ENCODE assay signal across 10 cellular contexts in genomic region chr18:48667276-48668254, GRCh38.
A peak's percentile ranks its signal among the peaks of the same experiment; 100 is the strongest.
DNase-seq lines count a peak whose midpoint lies in the region; ATAC-seq, FAIRE-seq and TF ChIP-seq lines count a peak whose summit lies in the region.
"Had no signal": no experiment of that assay in that cellular context is flagged by ENCODE, and none has a peak within 500 bp of the region (broad histone marks: within the 10 kb centered on the region; RNA-seq: fewer than 3 reads in every experiment).

No MANE protein-coding gene starts in this region.

- CTCF ChIA-PET in PC-9 (lab: Charles Lee): no interaction called here
- CTCF ChIA-PET in activated CD4-positive, alpha-beta memory T cell treated with anti-CD3 and anti-CD28 coated beads for 36 hours (lab: Charles Lee): interaction anchor here (0.9 to 1.8 kb wide), 2 partner anchors 191 to 213 kb away, joined by 3 to 12 read pairs; no protein-coding TSS in a partner anchor

- H3K4me2 ChIP-seq in PC-9: no peak overlapping the region
- H3K4me2 ChIP-seq in keratinocyte (ENCODE audit: control insufficient read depth, extremely low read depth, insufficient read depth, low read depth, low read length): no peak overlapping the region
- no peak overlapping the region for H3K4me2 ChIP-seq in neuronal stem cell (ENCODE audit: insufficient read depth, low read length, poor library complexity, severe bottlenecking)

- H3K9me3 Mint-ChIP-seq in activated CD4-positive, alpha-beta memory T cell treated with anti-CD3 and anti-CD28 coated beads for 36 hours: peaks cover 17% of the 10 kb centered on the region

- no peak overlapping the region for H2BK15ac ChIP-seq in neuronal stem cell (ENCODE audit: low read length)

- H3K18ac ChIP-seq in neuronal stem cell (ENCODE audit: low read length): no peak overlapping the region

- no peak overlapping the region for H4K91ac ChIP-seq in neuronal stem cell (ENCODE audit: low read depth, low read length, poor library complexity)

- no peaks in the 10 kb centered on the region for H3K9me2 ChIP-seq in PC-9 (ENCODE audit: insufficient read depth)

- peaks cover 4% of the 10 kb centered on the region for H3K79me1 ChIP-seq in neuronal stem cell (ENCODE audit: low read depth, low read length)

- H3K79me2 ChIP-seq in PC-9 (ENCODE audit: low read depth) (no peaks in the 10 kb centered on the region), keratinocyte (ENCODE audit: control insufficient read depth, insufficient read depth, low read length) (no peaks in the 10 kb centered on the region)

- peaks cover 15% of the 10 kb centered on the region for H3K36me3 Mint-ChIP-seq in activated CD4-positive, alpha-beta memory T cell treated with anti-CD3 and anti-CD28 coated beads for 36 hours

- H3K4me1 Mint-ChIP-seq in activated CD4-positive, alpha-beta memory T cell treated with anti-CD3 and anti-CD28 coated beads for 36 hours (ENCODE audit: low read depth): no peaks in the 10 kb centered on the region

- ATAC-seq in HG02588 (IDR thresholded peaks at IDR 0.05; ENCODE audit: unreplicated experiment) (peak; percentile 45), HG02938 (IDR thresholded peaks at IDR 0.05; ENCODE audit: unreplicated experiment) (no peak), HG03565 (IDR thresholded peaks at IDR 0.05; ENCODE audit: unreplicated experiment) (no peak)

- H3K4me1 ChIP-seq in PC-9 (replicated peaks; ENCODE audit: insufficient read depth) (peaks cover 16% of the 10 kb centered on the region), keratinocyte (ENCODE audit: control insufficient read depth, extremely low read depth, insufficient read depth, low read length) (peaks cover 4% of the 10 kb centered on the region), neuronal stem cell (ENCODE audit: control insufficient read depth in 2 of 2, insufficient read depth in 1 of 2, low read depth in 1 of 2, low read length in 2 of 2) (peaks cover 2 to 4% of the 10 kb centered on the region in 2 donors)
- H3K4me1 ChIP-seq: ascending aorta had no signal

- DNase-seq in DMS153 (lab: John Stamatoyannopoulos, UW): peak; percentile 29
- peak in 1 of 2 experiments; percentile 44 for DNase-seq in PC-9
- no peak for DNase-seq in keratinocyte (ENCODE audit: low read depth, low spot score)
- no peak for DNase-seq in activated CD4-positive, alpha-beta memory T cell treated with anti-CD3 and anti-CD28 coated beads for 36 hours
- DNase-seq in neuronal stem cell (ENCODE audit: low spot score): no peak

- no peak for FAIRE-seq in keratinocyte (lab: Jason Lieb, UNC)

- TF ChIP-seq CTCF in PC-9 (conservative IDR thresholded peaks at IDR 0.05) (peak; percentile 57), keratinocyte (optimal IDR thresholded peaks at IDR 0.05 in 1 of 3, IDR thresholded peaks at IDR 0.05 in 1 of 3, conservative IDR thresholded peaks at IDR 0.05 in 1 of 3; ENCODE audit: extremely low read depth in 1 of 3, insufficient read depth in 2 of 3, low read length in 3 of 3) (peak; percentile 16 to 29 (median 22))

- no peak overlapping the region for H3K4ac ChIP-seq in neuronal stem cell (ENCODE audit: low read length)

- no peak overlapping the region for H3K27ac ChIP-seq in PC-9
- H3K27ac ChIP-seq in keratinocyte (ENCODE audit: control insufficient read depth, insufficient read depth, low read length): no peak overlapping the region
- no peak overlapping the region for H3K27ac ChIP-seq in neuronal stem cell (replicated peaks; ENCODE audit: low read length)
- H3K27ac ChIP-seq: ascending aorta, HL-60 had no signal

- H2BK5ac ChIP-seq in neuronal stem cell (ENCODE audit: low read length): no peak overlapping the region

- H3K23ac ChIP-seq in neuronal stem cell (ENCODE audit: low read depth, low read length, poor library complexity): no peak overlapping the region

- H3F3A ChIP-seq in PC-9 (ENCODE audit: insufficient read depth, low read depth): peaks cover 7% of the 10 kb centered on the region; the same call in 1 of the 2 replicates

- no peak overlapping the region for H2AK5ac ChIP-seq in neuronal stem cell (ENCODE audit: low read depth, low read length)

- H3K9me1 ChIP-seq in keratinocyte (ENCODE audit: control insufficient read depth, extremely low read depth, insufficient read depth, low read length): no peaks in the 10 kb centered on the region

- no CpG with 5 or more reads among the region's 13 CpGs for WGBS in neuronal stem cell (ENCODE audit: extremely low coverage in 2 of 2, insufficient read length in 2 of 2, insufficient replicate concordance in 1 of 2), 2 donors

- H3K36me3 ChIP-seq in PC-9 (ENCODE audit: low read depth) (peaks cover 5% of the 10 kb centered on the region; the same call in 1 of the 2 replicates), keratinocyte (ENCODE audit: control insufficient read depth in 2 of 2, extremely low read depth in 1 of 2, insufficient read depth in 2 of 2, low read length in 2 of 2) (peaks cover 17 to 36% of the 10 kb centered on the region in 2 experiments), neuronal stem cell (replicated peaks in 1 of 2; ENCODE audit: control insufficient read depth in 2 of 2, insufficient read depth in 2 of 2, low read length in 2 of 2) (peaks cover 0 to 15% of the 10 kb centered on the region in 2 donors)

- no peak overlapping the region for H4K8ac ChIP-seq in neuronal stem cell (ENCODE audit: low read depth, low read length)

- H2BK120ac ChIP-seq in neuronal stem cell (ENCODE audit: low read depth, low read length): no peak overlapping the region

- H3K27me3 ChIP-seq in PC-9 (ENCODE audit: insufficient read depth, low read depth): no peaks in the 10 kb centered on the region
- no peaks in the 10 kb centered on the region for H3K27me3 ChIP-seq in keratinocyte (ENCODE audit: control insufficient read depth, extremely low read depth, insufficient read depth, low read length)
- H3K27me3 ChIP-seq in neuronal stem cell (ENCODE audit: control insufficient read depth in 3 of 3, insufficient read depth in 3 of 3, low read depth in 1 of 3, low read length in 3 of 3): peaks cover 0 to 2% (median 0%) of the 10 kb centered on the region in 3 experiments
- H3K27me3 ChIP-seq: ascending aorta had no signal

- POLR2A ChIA-PET in PC-9 (lab: Charles Lee; ENCODE audit: unreplicated experiment): no interaction called here
- POLR2A ChIA-PET in activated CD4-positive, alpha-beta memory T cell treated with anti-CD3 and anti-CD28 coated beads for 36 hours (lab: Charles Lee): no interaction called here

- H4K20me1 ChIP-seq in PC-9 (ENCODE audit: insufficient read depth) (no peaks in the 10 kb centered on the region), keratinocyte (ENCODE audit: control insufficient read depth, extremely low read depth, insufficient read depth, low read length) (no peaks in the 10 kb centered on the region)

- no peaks in the 10 kb centered on the region for H3K27me3 Mint-ChIP-seq in activated CD4-positive, alpha-beta memory T cell treated with anti-CD3 and anti-CD28 coated beads for 36 hours

- no peak overlapping the region for H3K27ac Mint-ChIP-seq in activated CD4-positive, alpha-beta memory T cell treated with anti-CD3 and anti-CD28 coated beads for 36 hours

- H3K9me3 ChIP-seq in PC-9 (ENCODE audit: insufficient read depth, low read depth): 0 out of 2 replicates have a peak, but pooled peaks cover 5% of the 10 kb centered on the region
- H3K9me3 ChIP-seq in keratinocyte (ENCODE audit: control insufficient read depth, low read depth, low read length): peaks cover 4% of the 10 kb centered on the region
- peaks cover 19 to 26% of the 10 kb centered on the region in 2 donors for H3K9me3 ChIP-seq in neuronal stem cell (replicated peaks in 1 of 2; ENCODE audit: control insufficient read depth in 2 of 2, insufficient read depth in 1 of 2, low read depth in 1 of 2, low read length in 2 of 2)

- no peak overlapping the region for H3K9ac ChIP-seq in keratinocyte (ENCODE audit: control insufficient read depth, extremely low read depth, insufficient read depth, low read length)
- no peak overlapping the region for H3K9ac ChIP-seq in neuronal stem cell (ENCODE audit: low read depth, low read length, poor library complexity)

- H3K4me3 ChIP-seq in PC-9 (no peak overlapping the region), keratinocyte (ENCODE audit: control insufficient read depth in 2 of 3, extremely low read depth in 1 of 3, insufficient read depth in 2 of 3, low read depth in 1 of 3, low read length in 3 of 3) (no peak overlapping the region), neuronal stem cell (ENCODE audit: low read length in 2 of 2) (no peak overlapping the region)
- H3K4me3 ChIP-seq: ascending aorta had no signal

- H2AFZ ChIP-seq in PC-9 (no peak overlapping the region), keratinocyte (ENCODE audit: control insufficient read depth, low read length) (no peak overlapping the region), neuronal stem cell (ENCODE audit: low read length) (no peak overlapping the region)

- no peak overlapping the region for H3K4me3 Mint-ChIP-seq in activated CD4-positive, alpha-beta memory T cell treated with anti-CD3 and anti-CD28 coated beads for 36 hours

- no TSS peak for BruUV-seq in PC-9 (replicated peaks; lab: Mats Ljungman, UMichigan)

- H2BK12ac ChIP-seq in neuronal stem cell (ENCODE audit: low read length): no peak overlapping the region

- intact Hi-C loops in PC-9 (cut with micrococcal nuclease; ENCODE audit: unreplicated experiment): no loop called here
- intact Hi-C loops in activated CD4-positive, alpha-beta memory T cell treated with anti-CD3 and anti-CD28 coated beads for 36 hours (cut with micrococcal nuclease): no loop called here

- dilution Hi-C loops in keratinocyte (cut with MboI; ENCODE audit: extremely low pct_ligation_motif_present, low sequenced_read_pairs): no loop called here

- no peak overlapping the region for H3K14ac ChIP-seq in neuronal stem cell (ENCODE audit: low read length)
